In genomic region chr6:4637691-4638433, GRCh38 we compare ENCODE assay signal across 10 cellular contexts.
DNase-seq lines count a peak whose midpoint lies in the region; ATAC-seq, FAIRE-seq and TF ChIP-seq lines count a peak whose summit lies in the region.
"Had no signal": no experiment of that assay in that cellular context is flagged by ENCODE, and none has a peak within 500 bp of the region (broad histone marks: within the 10 kb centered on the region; RNA-seq: fewer than 3 reads in every experiment).

No MANE protein-coding gene starts in this region.

- H3K36me3 Mint-ChIP-seq in stimulated activated naive B cell treated with anti-CD40 and anti-IgM and Interleukin-4, amounts not matched to agents 10 μg/mL and 1 μg/mL and 100 μg/mL, for 72 hours, result peaks cover 0 to 7% of the 10 kb centered on the region in 2 donors
- no peaks in the 10 kb centered on the region for H3K36me3 Mint-ChIP-seq in immature natural killer cell
- H3K36me3 Mint-ChIP-seq: CD4-positive, CD25-positive, alpha-beta regulatory T cell had no signal

- intact Hi-C loops in kidney (cut with DNase I), result no loop called here

- DNase-seq in activated CD8-positive, alpha-beta memory T cell treated with anti-CD3 and anti-CD28 coated beads for 24 hours, result peak; percentile 67
- DNase-seq in activated CD8-positive, alpha-beta memory T cell treated with anti-CD3 and anti-CD28 coated beads, Interleukin-2, amount 50 U/mL, for 4 hours, result no peak
- peak; percentile 23 for DNase-seq in HS-5 (ENCODE audit: low read depth)
- DNase-seq in epithelial cell of proximal tubule (ENCODE audit: low read depth), result peak; percentile 52
- peak; percentile 65 for DNase-seq in stimulated activated naive B cell treated with anti-CD40 and anti-IgM and Interleukin-4, amounts not matched to agents 10 μg/mL and 1 μg/mL and 100 μg/mL, for 72 hours
- no peak for DNase-seq in DMS79 treated with DMSO at 0.1 percent for 48 hours (lab: John Stamatoyannopoulos, UW)
- no peak for DNase-seq in immature natural killer cell
- no peak for DNase-seq in kidney
- DNase-seq: MM.1S had no signal

- peaks cover 15 to 16% of the 10 kb centered on the region in 2 donors for H3K27me3 Mint-ChIP-seq in stimulated activated naive B cell treated with anti-CD40 and anti-IgM and Interleukin-4, amounts not matched to agents 10 μg/mL and 1 μg/mL and 100 μg/mL, for 72 hours
- peaks cover 0 to 13% (median 2%) of the 10 kb centered on the region in 3 donors for H3K27me3 Mint-ChIP-seq in immature natural killer cell (ENCODE audit: low read depth in 3 of 3)

- peak overlapping the region; percentile 88 for H3K27ac Mint-ChIP-seq in stimulated activated naive B cell treated with anti-CD40 and anti-IgM and Interleukin-4, amounts not matched to agents 10 μg/mL and 1 μg/mL and 100 μg/mL, for 72 hours
- no peak overlapping the region for H3K27ac Mint-ChIP-seq in immature natural killer cell
- H3K27ac Mint-ChIP-seq: CD4-positive, CD25-positive, alpha-beta regulatory T cell had no signal

- no peak overlapping the region for H3K4me3 ChIP-seq in epithelial cell of proximal tubule (ENCODE audit: low read depth, low read length)
- H3K4me3 ChIP-seq in kidney (ENCODE audit: low read length in 2 of 2), result no peak overlapping the region

- H3K9me3 Mint-ChIP-seq in stimulated activated naive B cell treated with anti-CD40 and anti-IgM and Interleukin-4, amounts not matched to agents 10 μg/mL and 1 μg/mL and 100 μg/mL, for 72 hours, result peaks cover 5 to 17% of the 10 kb centered on the region in 2 donors
- peaks cover 0 to 2% (median 0%) of the 10 kb centered on the region in 6 donors for H3K9me3 Mint-ChIP-seq in immature natural killer cell

- peaks cover 15 to 21% of the 10 kb centered on the region in 2 donors for H3K4me1 Mint-ChIP-seq in stimulated activated naive B cell treated with anti-CD40 and anti-IgM and Interleukin-4, amounts not matched to agents 10 μg/mL and 1 μg/mL and 100 μg/mL, for 72 hours
- no peaks in the 10 kb centered on the region for H3K4me1 Mint-ChIP-seq in immature natural killer cell
- H3K4me1 Mint-ChIP-seq: CD4-positive, CD25-positive, alpha-beta regulatory T cell had no signal

- no peak overlapping the region for H3K27ac ChIP-seq in kidney (ENCODE audit: low read depth in 2 of 2, low read length in 2 of 2)

- no peaks in the 10 kb centered on the region for H3K9me3 ChIP-seq in kidney (ENCODE audit: control insufficient read depth in 1 of 2, low read length in 2 of 2)

- no peaks in the 10 kb centered on the region for H3K4me1 ChIP-seq in kidney (ENCODE audit: control insufficient read depth in 1 of 2, insufficient read depth in 1 of 2, low read depth in 1 of 2, low read length in 2 of 2)

- no peak overlapping the region for H3K4me3 Mint-ChIP-seq in stimulated activated naive B cell treated with anti-CD40 and anti-IgM and Interleukin-4, amounts not matched to agents 10 μg/mL and 1 μg/mL and 100 μg/mL, for 72 hours
- H3K4me3 Mint-ChIP-seq in immature natural killer cell, result no peak overlapping the region
- H3K4me3 Mint-ChIP-seq: CD4-positive, CD25-positive, alpha-beta regulatory T cell had no signal

- no peak for TF ChIP-seq CTCF in epithelial cell of proximal tubule (conservative IDR thresholded peaks at IDR 0.05; ENCODE audit: low read depth, low read length)
- TF ChIP-seq CTCF in kidney (IDR thresholded peaks at IDR 0.05; ENCODE audit: borderline replicate concordance, extremely low read depth, insufficient read depth), result no peak

- FAIRE-seq in kidney (lab: Jason Lieb, UNC), result no peak

- ATAC-seq in stimulated activated naive B cell treated with anti-CD40 and anti-IgM and Interleukin-4, amounts not matched to agents 10 μg/mL and 1 μg/mL and 100 μg/mL, for 72 hours (replicated peaks), result peak; percentile 100

- no peaks in the 10 kb centered on the region for H3K36me3 ChIP-seq in kidney (ENCODE audit: control insufficient read depth in 1 of 2, insufficient read depth in 2 of 2, low read length in 2 of 2)

- H3K9ac ChIP-seq in kidney (ENCODE audit: low read length in 2 of 2), result no peak overlapping the region

Comparison
In these comparisons a context has a peak if more than half of its experiments do, and no peak if none do; other contexts are left out.
1. DNase-seq: peak in activated CD8-positive, alpha-beta memory T cell treated with anti-CD3 and anti-CD28 coated beads for 24 hours (single experiment), HS-5 (single experiment), epithelial cell of proximal tubule (single experiment) and stimulated activated naive B cell treated with anti-CD40 and anti-IgM and Interleukin-4, amounts not matched to agents 10 μg/mL and 1 μg/mL and 100 μg/mL, for 72 hours (single experiment); none in activated CD8-positive, alpha-beta memory T cell treated with anti-CD3 and anti-CD28 coated beads, Interleukin-2, amount 50 U/mL, for 4 hours (single experiment), DMS79 treated with DMSO at 0.1 percent for 48 hours (single experiment), immature natural killer cell (0 of 3) and kidney (single experiment).